Comparison of ENCODE assay signal across 15 cellular contexts in the genomic region with DNA sequence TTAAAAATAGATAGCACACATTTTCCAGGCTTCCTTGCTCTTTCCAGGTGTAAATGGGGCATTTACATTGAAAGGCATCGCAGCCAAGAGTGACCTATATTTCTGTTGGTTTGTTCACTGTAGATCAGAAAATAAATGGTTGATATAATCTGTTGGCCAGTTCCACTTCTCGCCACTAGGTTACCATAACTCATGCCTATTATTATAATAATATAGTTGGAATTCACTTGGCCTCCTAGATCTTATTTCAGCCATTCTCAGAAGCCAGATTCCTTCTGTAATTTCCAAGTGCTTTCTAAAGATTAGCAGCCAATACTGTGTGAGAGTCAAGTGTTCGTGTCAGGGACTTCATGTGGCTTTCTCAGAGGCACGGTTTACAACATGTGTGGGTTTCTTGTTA.
A peak's percentile ranks its signal among the peaks of the same experiment; 100 is the strongest.
DNase-seq lines count a peak whose midpoint lies in the region; ATAC-seq and TF ChIP-seq lines count a peak whose summit lies in the region.
"Had no signal": no experiment of that assay in that cellular context is flagged by ENCODE, and none has a peak within 500 bp of the region (broad histone marks: within the 10 kb centered on the region; RNA-seq: fewer than 3 reads in every experiment).

No MANE protein-coding gene starts in this region.

- H3K4me3 ChIP-seq in BE2C (ENCODE audit: low read depth, low read length) (no peak overlapping the region), H7 (ENCODE audit: insufficient read depth, low read depth, low read length) (no peak overlapping the region), uterus (no peak overlapping the region)

- CTCF ChIA-PET in RWPE1 (lab: Yijun Ruan, JAX), result no interaction called here

- no peaks in the 10 kb centered on the region for H3K4me1 ChIP-seq in BE2C
- H3K4me1 ChIP-seq in uterus, result no peaks in the 10 kb centered on the region

- DNase-seq in BE2C, result no peak
- DNase-seq in H7, result peak; percentile 13
- DNase-seq in RWPE1 (ENCODE audit: low spot score), result peak; percentile 11
- peak; percentile 3 for DNase-seq in iris pigment epithelial cell (ENCODE audit: low read depth)
- no peak for DNase-seq in NCI-H226
- no peak for DNase-seq in stimulated activated CD4-positive, alpha-beta T cell treated with anti-CD3 and anti-CD28 coated beads, Interleukin-1b, Interleukin-23, amount 100 ng/mL, for 48 hours
- DNase-seq in uterus, result no peak
- DNase-seq: amniotic stem cell; left cardiac atrium; NCI-H2081 treated with DMSO at 0.1 percent for 48 hours; NCI-H69; stimulated activated naive CD4-positive, alpha-beta T cell treated with Interleukin-2 at 50 U/mL for 16 hours; T-cell; WERI-Rb-1 had no signal

- POLR2A ChIA-PET in RWPE1 (lab: Yijun Ruan, JAX; ENCODE audit: low non-redundant PET), result no interaction called here

- no peaks in the 10 kb centered on the region for H3K36me3 ChIP-seq in BE2C
- H3K36me3 ChIP-seq in H7 (replicated peaks; ENCODE audit: control insufficient read depth, insufficient read depth, low read length), result no peaks in the 10 kb centered on the region
- no peaks in the 10 kb centered on the region for H3K36me3 ChIP-seq in uterus
- H3K36me3 ChIP-seq: WERI-Rb-1 had no signal

- H3K27me3 ChIP-seq in BE2C (no peaks in the 10 kb centered on the region; the same call in 1 of the 2 replicates), H7 (ENCODE audit: control insufficient read depth, insufficient read depth, low read length) (no peaks in the 10 kb centered on the region), uterus (no peaks in the 10 kb centered on the region)

- intact Hi-C loops in uterus (cut with DNase I; ENCODE audit: low total_unique reads), result no loop called here

- TF ChIP-seq CTCF in BE2C (IDR thresholded peaks at IDR 0.05; ENCODE audit: low read depth, low read length) (peak; percentile 31), RWPE1 (conservative IDR thresholded peaks at IDR 0.05; ENCODE audit: low read depth) (0 out of 2 replicates have a peak, but pooled peaks have one; percentile 20), uterus (IDR thresholded peaks at IDR 0.05) (no peak)

- ATAC-seq in GM19023 (IDR thresholded peaks at IDR 0.05; ENCODE audit: unreplicated experiment), result no peak
- ATAC-seq: left cardiac atrium, T-cell had no signal

- H3K27ac ChIP-seq in RWPE1 (no peak overlapping the region), uterus (no peak overlapping the region)
- H3K27ac ChIP-seq: WERI-Rb-1 had no signal

- TF ChIP-seq POLR2A in uterus (IDR thresholded peaks at IDR 0.05), result no peak

- no peaks in the 10 kb centered on the region for H3K9me3 ChIP-seq in BE2C
- H3K9me3 ChIP-seq in uterus, result no peaks in the 10 kb centered on the region

Comparison
In these comparisons a context has a peak if more than half of its experiments do, and no peak if none do; other contexts are left out.
1. DNase-seq: peak in H7 (single experiment), RWPE1 (single experiment) and iris pigment epithelial cell (single experiment); none in BE2C (single experiment), NCI-H226 (single experiment), stimulated activated CD4-positive, alpha-beta T cell treated with anti-CD3 and anti-CD28 coated beads, Interleukin-1b, Interleukin-23, amount 100 ng/mL, for 48 hours (single experiment) and uterus (0 of 2).
2. CTCF ChIP-seq: peak in BE2C (single experiment) and RWPE1 (single experiment); none in uterus (0 of 4).